In the genomic region with DNA sequence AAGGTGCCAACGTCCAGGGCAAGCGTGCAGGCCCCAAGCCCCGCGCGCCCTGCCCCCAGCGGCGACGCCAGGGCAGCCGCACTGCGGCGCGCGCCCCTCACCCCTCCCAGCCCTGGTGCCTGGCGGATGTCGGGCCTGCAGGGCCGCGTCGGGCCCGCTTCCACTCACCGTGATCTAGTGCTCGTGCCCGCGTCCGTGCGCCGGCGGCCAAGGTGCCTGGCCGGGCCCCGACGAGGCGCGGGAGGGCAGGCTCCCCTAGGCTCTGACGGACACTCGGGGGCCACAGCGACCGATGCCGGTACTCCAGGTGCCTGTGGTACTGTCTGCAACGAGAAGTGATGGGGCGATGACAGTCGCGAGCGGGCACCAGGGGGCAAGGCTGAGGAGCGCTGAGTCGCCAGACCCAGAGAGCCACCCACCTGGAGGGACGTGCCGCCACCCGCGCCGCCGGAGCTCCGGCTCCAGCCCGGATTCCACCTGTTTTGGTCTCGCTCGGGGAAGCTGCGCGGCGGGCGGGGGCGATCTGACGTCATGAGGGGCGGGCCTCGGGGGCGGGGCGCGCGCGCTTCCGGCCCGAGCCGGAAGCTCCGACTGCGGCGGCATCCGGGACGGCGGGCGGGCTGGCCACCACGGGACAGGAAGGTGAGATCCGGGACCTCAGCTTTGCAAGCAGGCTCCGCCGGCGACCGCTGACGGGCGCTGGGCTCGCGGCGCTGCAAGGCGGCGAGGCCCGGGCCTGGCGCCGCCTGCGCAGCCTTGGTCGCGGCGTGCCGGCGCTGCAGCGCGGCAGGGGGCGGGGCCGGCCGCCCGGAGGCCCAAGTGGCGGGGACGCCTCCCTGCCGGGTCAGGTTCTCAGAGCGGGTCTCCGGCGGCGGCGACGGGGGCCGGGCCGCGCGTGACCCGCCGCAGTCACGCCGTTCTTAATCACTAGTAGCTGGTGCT, we compare ENCODE assay signal across 8 cellular contexts. TPM values are rescaled to one million over a fixed set of nuclear protein-coding genes. Genes with fewer than 3 reads are reported as not detected.
DNase-seq lines count a peak whose midpoint lies in the region; ATAC-seq and TF ChIP-seq lines count a peak whose summit lies in the region.

A gene with protein sequence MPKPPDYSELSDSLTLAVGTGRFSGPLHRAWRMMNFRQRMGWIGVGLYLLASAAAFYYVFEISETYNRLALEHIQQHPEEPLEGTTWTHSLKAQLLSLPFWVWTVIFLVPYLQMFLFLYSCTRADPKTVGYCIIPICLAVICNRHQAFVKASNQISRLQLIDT (plus strand): TSS at position 927 of the 942 bp plus-strand sequence. CDS start 89 bp downstream, outside the sequence.
A gene with protein sequence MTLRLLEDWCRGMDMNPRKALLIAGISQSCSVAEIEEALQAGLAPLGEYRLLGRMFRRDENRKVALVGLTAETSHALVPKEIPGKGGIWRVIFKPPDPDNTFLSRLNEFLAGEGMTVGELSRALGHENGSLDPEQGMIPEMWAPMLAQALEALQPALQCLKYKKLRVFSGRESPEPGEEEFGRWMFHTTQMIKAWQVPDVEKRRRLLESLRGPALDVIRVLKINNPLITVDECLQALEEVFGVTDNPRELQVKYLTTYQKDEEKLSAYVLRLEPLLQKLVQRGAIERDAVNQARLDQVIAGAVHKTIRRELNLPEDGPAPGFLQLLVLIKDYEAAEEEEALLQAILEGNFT (minus strand): TSS at position 507 of the 942 bp plus-strand sequence. CDS start 655 bp downstream, outside the sequence.

- ATAC-seq in GM19023 (IDR thresholded peaks at IDR 0.05; ENCODE audit: unreplicated experiment) = peak; percentile 82
- peak; percentile 78 for ATAC-seq in HG03196 (IDR thresholded peaks at IDR 0.05; ENCODE audit: unreplicated experiment)
- ATAC-seq in lower lobe of right lung = peak; percentile 96

- H3K27ac ChIP-seq in lower lobe of right lung = peak within 1 kb of the TSS; percentile 98

- intact Hi-C loops in lower lobe of right lung (cut with DNase I) = no loop called here

- no peaks in the 10 kb centered on the region for H3K9me3 ChIP-seq in lower lobe of right lung

- H3K4me1 ChIP-seq in lower lobe of right lung = peaks cover 32% of the 10 kb centered on the region

- H3K27me3 ChIP-seq in BJ (ENCODE audit: control insufficient read depth, insufficient read depth, low read length) (no peaks in the 10 kb centered on the region), lower lobe of right lung (ENCODE audit: low read depth) (no peaks in the 10 kb centered on the region)

- H3K36me3 ChIP-seq in BJ (ENCODE audit: control insufficient read depth, insufficient read depth, low read length) (no peaks in the 10 kb centered on the region; the same call in none of the 2 replicates), lower lobe of right lung (peaks cover 50% of the 10 kb centered on the region)

- peak within 1 kb of the TSS; percentile 99 for H3K4me3 ChIP-seq in BJ (ENCODE audit: low read depth, low read length)
- peak within 1 kb of the TSS; percentile 97 for H3K4me3 ChIP-seq in lower lobe of right lung

- POLR2A ChIA-PET in BJ (lab: Charles Lee) = interaction anchor here (0.5 kb wide), 1 partner anchor 312 kb away, joined by 5 read pairs; no protein-coding TSS in a partner anchor

- CTCF ChIA-PET in BJ (lab: Yijun Ruan, JAX) = interaction anchor here (0.5 to 1.3 kb wide), 8 partner anchors 10 to 646 kb away, joined by 3 to 5 read pairs (median 4); a partner anchor contains a TSS

- TF ChIP-seq CTCF in BJ (IDR thresholded peaks at IDR 0.05; ENCODE audit: insufficient read depth, low read depth, low read length) (no peak), lower lobe of right lung (IDR thresholded peaks at IDR 0.05) (peak; percentile 42)

- DNase-seq in BJ (ENCODE audit: low read depth) (no peak), NCI-H526 (lab: John Stamatoyannopoulos, UW) (peak; percentile 73 to 92), dermis microvascular lymphatic vessel endothelial cell (ENCODE audit: low read depth in 2 of 2) (peak; percentile 81 to 94), lower lobe of right lung (peak; percentile 93)
- DNase-seq in activated CD4-positive, alpha-beta T cell treated with anti-CD3 and anti-CD28 coated beads, Interleukin-2, amount 50 U/mL, for 24 hours (ENCODE audit: low read depth in 1 of 2, low spot score in 1 of 2) = peak; percentile 79 to 80
- DNase-seq in stimulated activated CD4-positive, alpha-beta T cell treated with anti-CD3 and anti-CD28 coated beads, TNF-alpha, amount 100 ng/mL, for 24 hours (ENCODE audit: low read depth in 3 of 3) = peak; percentile 70 to 86 (median 76)

RNA-seq across cellular contexts. Expression of the first gene that starts in this region (rescaled TPM):
- 6.8 and 12.8 TPM in 2 replicates for polyA plus RNA-seq in BJ (2011; rRNA removed)
- polyA minus RNA-seq in BJ (2011; rRNA and poly(A)+ RNA removed) = 1.9 and 3.7 TPM in 2 replicates
- total RNA-seq in dermis microvascular lymphatic vessel endothelial cell = 9.9 and 13.8 TPM in 2 replicates
- total RNA-seq in lower lobe of right lung = 43.9 TPM

RNA-seq across cellular contexts. Expression of the second gene that starts in this region (rescaled TPM):
- polyA plus RNA-seq in BJ (2011; rRNA removed) = 15.5 and 20.0 TPM in 2 replicates
- polyA minus RNA-seq in BJ (2011; rRNA and poly(A)+ RNA removed) = 4.0 TPM in 2 replicates
- total RNA-seq in dermis microvascular lymphatic vessel endothelial cell = 19.0 and 34.0 TPM in 2 replicates
- total RNA-seq in lower lobe of right lung = 30.3 TPM
